ENCODE assay signal across 23 cellular contexts in the genomic region with DNA sequence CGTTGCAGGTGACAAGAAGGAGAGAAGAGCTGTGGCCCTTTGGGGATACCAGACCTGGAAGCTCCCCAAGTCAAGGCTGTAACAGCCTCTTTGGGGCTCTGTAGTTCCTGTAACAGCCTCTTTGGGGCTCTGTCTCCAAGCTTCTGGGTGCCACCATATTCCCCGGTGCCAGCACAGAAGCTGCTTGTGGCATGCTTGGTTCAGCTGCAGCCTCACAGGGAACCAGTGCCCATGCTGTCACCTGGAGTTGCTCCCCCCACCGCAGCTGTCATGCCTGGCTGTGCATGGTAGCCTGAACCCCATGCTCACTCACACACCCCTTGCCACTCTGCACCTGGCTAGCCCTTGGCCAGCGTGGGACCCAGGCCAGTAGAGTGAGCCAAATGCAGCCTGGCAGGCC.
DNase-seq lines count a peak whose midpoint lies in the region; ATAC-seq, FAIRE-seq and TF ChIP-seq lines count a peak whose summit lies in the region.
"Had no signal": no experiment of that assay in that cellular context is flagged by ENCODE, and none has a peak within 500 bp of the region (broad histone marks: within the 10 kb centered on the region; RNA-seq: fewer than 3 reads in every experiment).

No MANE protein-coding gene starts in this region.

- no peak overlapping the region for H2BK5ac ChIP-seq in neuronal stem cell (ENCODE audit: low read length)

- intact Hi-C loops in K562 (cut with micrococcal nuclease) = no loop called here

- H3K36me3 Mint-ChIP-seq in GM23338 (ENCODE audit: low read depth) = no peaks in the 10 kb centered on the region
- H3K36me3 Mint-ChIP-seq: activated naive CD4-positive, alpha-beta T cell treated with anti-CD3 and anti-CD28 coated beads, Interleukin-2, amount 50 U/mL, for 24 hours; type B pancreatic cell had no signal

- H2BK15ac ChIP-seq in neuronal stem cell (ENCODE audit: low read length) = no peak overlapping the region

- no peak for TF ChIP-seq EP300 in K562 (IDR thresholded peaks at IDR 0.05; ENCODE audit: low read length)

- H3K9ac ChIP-seq in K562 (ENCODE audit: insufficient read depth in 1 of 2, low read depth in 2 of 2, low read length in 2 of 2) (peak overlapping the region in 1 of 2 experiments; percentile 28; a peak in 1 of 4 replicates), neuronal stem cell (ENCODE audit: low read depth, low read length, poor library complexity) (no peak overlapping the region)

- H3K9me3 Mint-ChIP-seq in GM23338 = no peaks in the 10 kb centered on the region
- H3K9me3 Mint-ChIP-seq: activated CD4-positive, alpha-beta memory T cell treated with anti-CD3 and anti-CD28 coated beads, Interleukin-2, amount 10 ng/mL, durations not matched to agents 7 days and 5 days; activated naive CD4-positive, alpha-beta T cell treated with anti-CD3 and anti-CD28 coated beads, Interleukin-2, amount 50 U/mL, for 24 hours; type B pancreatic cell had no signal

- peaks cover 27% of the 10 kb centered on the region for H3K4me1 Mint-ChIP-seq in GM23338
- H3K4me1 Mint-ChIP-seq: activated CD4-positive, alpha-beta memory T cell treated with anti-CD3 and anti-CD28 coated beads, Interleukin-2, amount 10 ng/mL, durations not matched to agents 7 days and 5 days; activated naive CD4-positive, alpha-beta T cell treated with anti-CD3 and anti-CD28 coated beads, Interleukin-2, amount 50 U/mL, for 24 hours had no signal

- no peak overlapping the region for H2AFZ ChIP-seq in GM23338
- no peak overlapping the region for H2AFZ ChIP-seq in K562 (ENCODE audit: low read depth, low read length)
- no peak overlapping the region for H2AFZ ChIP-seq in neuronal stem cell (ENCODE audit: low read length)

- no peaks in the 10 kb centered on the region for H3F3A ChIP-seq in GM23338 (replicated peaks; ENCODE audit: low read depth)

- CTCF ChIA-PET in K562 (lab: Yijun Ruan, JAX; ENCODE audit: low intra/inter-chr PET ratio) = no interaction called here

- no peak overlapping the region for H2BK120ac ChIP-seq in neuronal stem cell (ENCODE audit: low read depth, low read length)

- H3K4ac ChIP-seq in neuronal stem cell (ENCODE audit: low read length) = no peak overlapping the region

- H3K4me1 ChIP-seq in GM23338 (ENCODE audit: insufficient read depth) = peaks cover 26% of the 10 kb centered on the region
- peaks cover 0 to 12% of the 10 kb centered on the region in 2 experiments; a peak in 2 of 5 replicates for H3K4me1 ChIP-seq in K562 (replicated peaks in 1 of 2; ENCODE audit: control insufficient read depth in 2 of 2, insufficient read depth in 2 of 2, low read length in 2 of 2)
- peaks cover 0 to 8% of the 10 kb centered on the region in 2 donors for H3K4me1 ChIP-seq in neuronal stem cell (ENCODE audit: control insufficient read depth in 2 of 2, insufficient read depth in 1 of 2, low read depth in 1 of 2, low read length in 2 of 2)
- H3K4me1 ChIP-seq: ascending aorta, SJSA1 had no signal

- no peak overlapping the region for H3K4me3 Mint-ChIP-seq in GM23338
- H3K4me3 Mint-ChIP-seq: activated CD4-positive, alpha-beta memory T cell treated with anti-CD3 and anti-CD28 coated beads, Interleukin-2, amount 10 ng/mL, durations not matched to agents 7 days and 5 days; activated naive CD4-positive, alpha-beta T cell treated with anti-CD3 and anti-CD28 coated beads, Interleukin-2, amount 50 U/mL, for 24 hours; type B pancreatic cell had no signal

- no peak overlapping the region for H4K91ac ChIP-seq in neuronal stem cell (ENCODE audit: low read depth, low read length, poor library complexity)

- H3K79me2 ChIP-seq in GM23338 (replicated peaks; ENCODE audit: insufficient read depth) = peaks cover 41% of the 10 kb centered on the region
- H3K79me2 ChIP-seq in K562 (ENCODE audit: control insufficient read depth, insufficient read depth, low read length) = peaks cover 4% of the 10 kb centered on the region; the same call in 1 of the 3 replicates

- H3K14ac ChIP-seq in neuronal stem cell (ENCODE audit: low read length) = no peak overlapping the region

- no peaks in the 10 kb centered on the region for H3K27me3 ChIP-seq in GM23338 (ENCODE audit: insufficient read depth)
- no peaks in the 10 kb centered on the region for H3K27me3 ChIP-seq in K562 (ENCODE audit: control insufficient read depth in 2 of 2, insufficient read depth in 2 of 2, low read length in 2 of 2)
- H3K27me3 ChIP-seq in neuronal stem cell (ENCODE audit: control insufficient read depth in 3 of 3, insufficient read depth in 3 of 3, low read depth in 1 of 3, low read length in 3 of 3) = no peaks in the 10 kb centered on the region
- H3K27me3 ChIP-seq: ascending aorta, esophagus muscularis mucosa, left lung, right atrium auricular region, SJSA1 had no signal

- H4K20me1 ChIP-seq in GM23338 (replicated peaks; ENCODE audit: insufficient read depth) (no peaks in the 10 kb centered on the region; the same call in 1 of the 2 replicates), K562 (replicated peaks; ENCODE audit: control insufficient read depth, insufficient read depth, low read length) (no peaks in the 10 kb centered on the region; the same call in 1 of the 2 replicates)

- H3K23ac ChIP-seq in neuronal stem cell (ENCODE audit: low read depth, low read length, poor library complexity) = no peak overlapping the region

- H3K9me1 ChIP-seq in K562 (ENCODE audit: control insufficient read depth, insufficient read depth, low read length) = no peaks in the 10 kb centered on the region

- no peak overlapping the region for H2BK12ac ChIP-seq in neuronal stem cell (ENCODE audit: low read length)

- TF ChIP-seq RAD21 in K562 (CRISPR knock-in tag; conservative IDR thresholded peaks at IDR 0.05 in 1 of 2, IDR thresholded peaks at IDR 0.05 in 1 of 2) = peak in 1 of 2 experiments; percentile 21; a peak in 1 of 4 replicates

- H4K8ac ChIP-seq in neuronal stem cell (ENCODE audit: low read depth, low read length) = no peak overlapping the region

- in situ Hi-C loops in K562 (cut with MboI) = no loop called here

- H3K4me2 ChIP-seq in GM23338 (no peak overlapping the region), K562 (ENCODE audit: insufficient read depth, low read length) (no peak overlapping the region), neuronal stem cell (ENCODE audit: insufficient read depth, low read length, poor library complexity, severe bottlenecking) (no peak overlapping the region)

- TF ChIP-seq POLR2A in K562 (conservative IDR thresholded peaks at IDR 0.05) = no peak

- FAIRE-seq in K562 (lab: Jason Lieb, UNC) = no peak

- BruUV-seq in K562 (replicated peaks; lab: Mats Ljungman, UMichigan) = no TSS peak

- POLR2A ChIA-PET in K562 (lab: Yijun Ruan, JAX) = interaction anchor here (0.8 to 0.9 kb wide), 5 partner anchors 8 to 210 kb away, joined by 3 to 4 read pairs (median 3); no protein-coding TSS in a partner anchor

- H2AK5ac ChIP-seq in neuronal stem cell (ENCODE audit: low read depth, low read length) = no peak overlapping the region

- H3K36me3 ChIP-seq in GM23338 (ENCODE audit: insufficient read depth) (no peaks in the 10 kb centered on the region), K562 (ENCODE audit: control insufficient read depth, insufficient read depth, low read length) (no peaks in the 10 kb centered on the region), neuronal stem cell (replicated peaks in 1 of 2; ENCODE audit: control insufficient read depth in 2 of 2, insufficient read depth in 2 of 2, low read length in 2 of 2) (no peaks in the 10 kb centered on the region)
- H3K36me3 ChIP-seq: ascending aorta, esophagus muscularis mucosa, left lung, right atrium auricular region, SJSA1 had no signal

- H3K27ac Mint-ChIP-seq in GM23338 = no peak overlapping the region
- H3K27ac Mint-ChIP-seq: activated CD4-positive, alpha-beta memory T cell treated with anti-CD3 and anti-CD28 coated beads, Interleukin-2, amount 10 ng/mL, durations not matched to agents 7 days and 5 days; activated naive CD4-positive, alpha-beta T cell treated with anti-CD3 and anti-CD28 coated beads, Interleukin-2, amount 50 U/mL, for 24 hours; type B pancreatic cell had no signal

- no peaks in the 10 kb centered on the region for H3K79me1 ChIP-seq in neuronal stem cell (ENCODE audit: low read depth, low read length)

- H3K18ac ChIP-seq in neuronal stem cell (ENCODE audit: low read length) = peak overlapping the region; percentile 76

- peaks cover 2% of the 10 kb centered on the region for H3K27me3 Mint-ChIP-seq in GM23338 (ENCODE audit: insufficient read depth, low read depth, poor library complexity)
- H3K27me3 Mint-ChIP-seq: activated CD4-positive, alpha-beta memory T cell treated with anti-CD3 and anti-CD28 coated beads, Interleukin-2, amount 10 ng/mL, durations not matched to agents 7 days and 5 days; type B pancreatic cell had no signal

- H3K9me3 ChIP-seq in K562 (replicated peaks; ENCODE audit: control insufficient read depth, insufficient read depth, low read depth, low read length) (no peaks in the 10 kb centered on the region), neuronal stem cell (replicated peaks in 1 of 2; ENCODE audit: control insufficient read depth in 2 of 2, insufficient read depth in 1 of 2, low read depth in 1 of 2, low read length in 2 of 2) (no peaks in the 10 kb centered on the region)
- H3K9me3 ChIP-seq: ascending aorta, esophagus muscularis mucosa, left lung, right atrium auricular region, SJSA1 had no signal

- no peak for TF ChIP-seq CTCF in GM12865 (IDR thresholded peaks at IDR 0.05; ENCODE audit: insufficient read depth, low read depth, low read length, missing control alignments)
- TF ChIP-seq CTCF in GM23338 (conservative IDR thresholded peaks at IDR 0.05; ENCODE audit: low read depth in 2 of 2) = 0 out of 4 replicates have a peak, but pooled peaks of 1 of the 2 experiments have one; percentile 12
- peak in 1 of 3 experiments; percentile 22; a peak in 1 of 6 replicates for TF ChIP-seq CTCF in K562 (IDR thresholded peaks at IDR 0.05 in 2 of 3, conservative IDR thresholded peaks at IDR 0.05 in 1 of 3; ENCODE audit: insufficient read depth in 2 of 3, low read depth in 1 of 3, low read length in 3 of 3)

- WGBS in K562 (ENCODE audit: insufficient coverage, low coverage, missing lambda C conversion rate) = 38% methylated on average over 4 of the region's 4 CpGs
- WGBS in neuronal stem cell (ENCODE audit: extremely low coverage in 2 of 2, insufficient read length in 2 of 2, insufficient replicate concordance in 1 of 2), 2 donors = no CpG with 5 or more reads among the region's 4 CpGs

- H3K27ac ChIP-seq in GM23338 (ENCODE audit: low read depth) (no peak overlapping the region), K562 (ENCODE audit: extremely low read depth, low read depth, low read length) (no peak overlapping the region), neuronal stem cell (replicated peaks; ENCODE audit: low read length) (no peak overlapping the region)
- H3K27ac ChIP-seq: esophagus muscularis mucosa, left lung, right atrium auricular region, SJSA1 had no signal

- no peaks in the 10 kb centered on the region for H3K9me2 ChIP-seq in GM23338 (ENCODE audit: insufficient read depth)

- H3K4me3 ChIP-seq in GM12865 (ENCODE audit: low read depth, low read length) = no peak overlapping the region
- H3K4me3 ChIP-seq in GM23338 = no peak overlapping the region
- no peak overlapping the region for H3K4me3 ChIP-seq in K562
- H3K4me3 ChIP-seq in neuronal stem cell (ENCODE audit: low read length in 2 of 2) = peak overlapping the region in 1 of 2 donors; percentile 61
- H3K4me3 ChIP-seq: ascending aorta, esophagus muscularis mucosa, left lung, right atrium auricular region, SJSA1 had no signal

- peak; percentile 47 for DNase-seq in GM12865 (ENCODE audit: low read depth)
- no peak for DNase-seq in GM23338 (ENCODE audit: low spot score)
- DNase-seq in K562 (ENCODE audit: extremely low read depth in 1 of 4, low spot score in 3 of 4) = no peak
- no peak for DNase-seq in neuronal stem cell (ENCODE audit: low spot score)
- DNase-seq in stimulated activated CD4-positive, alpha-beta T cell treated with anti-CD3 and anti-CD28 coated beads, Interleukin-4, amount 100 ng/mL, for 4 hours = no peak
- DNase-seq in activated CD4-positive, alpha-beta T cell treated with anti-CD3 and anti-CD28 coated beads for 48 hours = no peak
- DNase-seq: activated CD4-positive, alpha-beta memory T cell treated with anti-CD3 and anti-CD28 coated beads, Interleukin-2, amount 10 ng/mL, durations not matched to agents 7 days and 5 days; activated T-cell treated with anti-CD3 and anti-CD28 coated beads, Interleukin-2, amount 50 U/mL, for 1 hour; DND-41; effector CD8-positive, alpha-beta T cell; NCI-H1436 treated with DMSO at 0.1 percent for 48 hours; NCI-H2171 treated with DMSO at 0.1 percent for 48 hours; NCI-H748 treated with DMSO at 0.1 percent for 48 hours; stimulated activated naive CD4-positive, alpha-beta T cell had no signal

- ATAC-seq in GM23338 (0 out of 3 replicates have a peak, but pooled peaks have one; percentile 29), K562 (peak; percentile 56), HG02623 (IDR thresholded peaks at IDR 0.05; ENCODE audit: unreplicated experiment) (no peak), HG02588 (IDR thresholded peaks at IDR 0.05; ENCODE audit: unreplicated experiment) (no peak)
- ATAC-seq: left lung had no signal

Comparison
In these comparisons a context has a peak if more than half of its experiments do, and no peak if none do; other contexts are left out.
1. ATAC-seq: peak in GM23338 (single experiment) and K562 (single experiment); none in HG02623 (single experiment) and HG02588 (single experiment).